8 cellular contexts compared by ENCODE assay signal in genomic region chrX:25144043-25144940, GRCh38.
DNase-seq lines count a peak whose midpoint lies in the region; ATAC-seq, FAIRE-seq and TF ChIP-seq lines count a peak whose summit lies in the region.

No MANE protein-coding gene starts in this region.

- no peak overlapping the region for H2AFZ ChIP-seq in DND-41 (ENCODE audit: low read depth, low read length)
- no peak overlapping the region for H2AFZ ChIP-seq in hepatocyte

- H3K4me1 ChIP-seq in DND-41 (ENCODE audit: insufficient read depth, low read length) (no peaks in the 10 kb centered on the region), RWPE2 (ENCODE audit: insufficient read depth, poor library complexity, severe bottlenecking) (no peaks in the 10 kb centered on the region), hepatocyte (ENCODE audit: insufficient read depth) (no peaks in the 10 kb centered on the region), sigmoid colon (no peaks in the 10 kb centered on the region)

- no peaks in the 10 kb centered on the region for H4K20me1 ChIP-seq in DND-41 (ENCODE audit: insufficient read depth, low read length)
- no peaks in the 10 kb centered on the region for H4K20me1 ChIP-seq in hepatocyte (ENCODE audit: insufficient read depth, poor library complexity, severe bottlenecking)

- H3K4me2 ChIP-seq in DND-41 (ENCODE audit: insufficient read depth, low read length) (no peak overlapping the region), hepatocyte (peak overlapping the region; percentile 59)

- H3K9me3 ChIP-seq in DND-41 (ENCODE audit: insufficient read depth, low read length, severe bottlenecking) (no peaks in the 10 kb centered on the region), RWPE2 (ENCODE audit: severe bottlenecking) (no peaks in the 10 kb centered on the region), hepatocyte (ENCODE audit: low read depth) (no peaks in the 10 kb centered on the region), sigmoid colon (no peaks in the 10 kb centered on the region)

- no peak for TF ChIP-seq POLR2A in sigmoid colon (IDR thresholded peaks at IDR 0.05)

- H3K9me2 ChIP-seq in hepatocyte (replicated peaks; ENCODE audit: insufficient read depth) = no peaks in the 10 kb centered on the region

- TF ChIP-seq CTCF in DND-41 (IDR thresholded peaks at IDR 0.05; ENCODE audit: borderline replicate concordance, extremely low read depth, low read length, poor library complexity, severe bottlenecking) = peak; percentile 81
- peak; percentile 61 for TF ChIP-seq CTCF in RWPE2 (IDR thresholded peaks at IDR 0.05; ENCODE audit: poor library complexity, severe bottlenecking)
- peak; percentile 89 for TF ChIP-seq CTCF in hepatocyte (IDR thresholded peaks at IDR 0.05; ENCODE audit: poor library complexity)
- peak; percentile 14 to 56 (median 24) for TF ChIP-seq CTCF in sigmoid colon (IDR thresholded peaks at IDR 0.05)

- ATAC-seq in DND-41 (ENCODE audit: insufficient read depth, low read depth) = no peak
- no peak for ATAC-seq in RWPE2 (ENCODE audit: low read depth)
- ATAC-seq in GM18858 (IDR thresholded peaks at IDR 0.05; ENCODE audit: unreplicated experiment) = no peak

- intact Hi-C loops in sigmoid colon (cut with DNase I) = loop anchor here (2.0 to 10.0 kb wide), 2 partner anchors 305 to 749 kb away; no protein-coding TSS in a partner anchor

- no peak overlapping the region for H3K9ac ChIP-seq in DND-41 (ENCODE audit: low read depth, low read length)

- TF ChIP-seq EP300 in sigmoid colon (IDR thresholded peaks at IDR 0.05) = no peak

- H3K79me2 ChIP-seq in DND-41 (ENCODE audit: insufficient read depth, low read length) (no peaks in the 10 kb centered on the region), hepatocyte (no peaks in the 10 kb centered on the region)

- 20% methylated on average over 19 of the region's 19 CpGs for WGBS in hepatocyte (ENCODE audit: low lambda C conversion rate, missing lambda C conversion rate)
- WGBS in sigmoid colon, 2 donors = 18 to 24% methylated on average over 19 of the region's 19 CpGs

- H3K27me3 ChIP-seq in DND-41 (ENCODE audit: insufficient read depth, low read length, poor library complexity) (no peaks in the 10 kb centered on the region), RWPE2 (ENCODE audit: insufficient read depth, poor library complexity, severe bottlenecking) (no peaks in the 10 kb centered on the region), hepatocyte (peaks cover 16% of the 10 kb centered on the region), sigmoid colon (no peaks in the 10 kb centered on the region)

- H3K27ac ChIP-seq in DND-41 (ENCODE audit: low read length) (no peak overlapping the region), RWPE2 (ENCODE audit: poor library complexity, severe bottlenecking) (no peak overlapping the region), hepatocyte (no peak overlapping the region), sigmoid colon (no peak overlapping the region)

- H3K36me3 ChIP-seq in DND-41 (ENCODE audit: insufficient read depth, low read length) (no peaks in the 10 kb centered on the region), RWPE2 (ENCODE audit: low read depth) (no peaks in the 10 kb centered on the region), hepatocyte (replicated peaks; ENCODE audit: insufficient read depth, low read depth) (no peaks in the 10 kb centered on the region), sigmoid colon (no peaks in the 10 kb centered on the region)

- H3K4me3 ChIP-seq in DND-41 (ENCODE audit: low read depth in 1 of 2, low read length in 2 of 2) (no peak overlapping the region), RWPE2 (ENCODE audit: severe bottlenecking) (no peak overlapping the region), hepatocyte (no peak overlapping the region), sigmoid colon (no peak overlapping the region)

- peak; percentile 34 for DNase-seq in DND-41
- DNase-seq in HTR-8/SVneo (ENCODE audit: insufficient read length, low spot score) = peak; percentile 42
- no peak for DNase-seq in RWPE2 (ENCODE audit: low spot score)
- DNase-seq in amygdala (lab: John Stamatoyannopoulos, UW) = peak in 49 of 56 donors; percentile 0 to 68 (median 8)
- DNase-seq in hepatocyte (ENCODE audit: low spot score) = peak; percentile 90
- peak; percentile 72 for DNase-seq in sigmoid colon
- DNase-seq in SHP77 treated with DMSO at 0.1 percent for 48 hours (lab: John Stamatoyannopoulos, UW) = no peak

- peak; percentile 87 for FAIRE-seq in HTR-8/SVneo (lab: Jason Lieb, UNC)

Comparison
In these comparisons a context has a peak if more than half of its experiments do, and no peak if none do; other contexts are left out.
1. DNase-seq: peak in DND-41 (single experiment), HTR-8/SVneo (single experiment), amygdala (49 of 56), hepatocyte (single experiment) and sigmoid colon (single experiment); none in RWPE2 (single experiment) and SHP77 treated with DMSO at 0.1 percent for 48 hours (single experiment).
2. CTCF ChIP-seq: peak in every context shown above with its lines; median percentile 89 in hepatocyte; 81 in DND-41; 61 in RWPE2; 24 in sigmoid colon.